Comparison of ENCODE assay signal across 21 cellular contexts in genomic region chr22:19358703-19359553, GRCh38.
A peak's percentile ranks its signal among the peaks of the same experiment; 100 is the strongest.
DNase-seq lines count a peak whose midpoint lies in the region; ATAC-seq and TF ChIP-seq lines count a peak whose summit lies in the region.
"Had no signal": no experiment of that assay in that cellular context is flagged by ENCODE, and none has a peak within 500 bp of the region (broad histone marks: within the 10 kb centered on the region; RNA-seq: fewer than 3 reads in every experiment).

No MANE protein-coding gene starts in this region.

- H3K27me3 ChIP-seq in foreskin keratinocyte, result no peaks in the 10 kb centered on the region
- H3K27me3 ChIP-seq in uterus, result no peaks in the 10 kb centered on the region
- H3K27me3 ChIP-seq: BE2C, Peyer's patch, SJCRH30 had no signal

- H3K4me1 ChIP-seq in foreskin keratinocyte, result no peaks in the 10 kb centered on the region
- H3K4me1 ChIP-seq in uterus, result no peaks in the 10 kb centered on the region
- H3K4me1 ChIP-seq: BE2C, SJCRH30 had no signal

- H3K27ac Mint-ChIP-seq in stimulated activated effector memory CD8-positive, alpha-beta T cell treated with anti-CD3 and anti-CD28 coated beads, Interleukin-12 subunit alpha, Interleukin-12 subunit beta, amount 100 ng/mL, for 72 hours, result peak overlapping the region; percentile 64
- H3K27ac Mint-ChIP-seq: CD4-positive, alpha-beta T cell had no signal

- CTCF ChIA-PET in HEK293T (lab: Yijun Ruan, JAX), result no interaction called here

- TF ChIP-seq CTCF in foreskin keratinocyte (conservative IDR thresholded peaks at IDR 0.05) (no peak), uterus (IDR thresholded peaks at IDR 0.05) (no peak)

- no peaks in the 10 kb centered on the region for H3K9me3 Mint-ChIP-seq in stimulated activated effector memory CD8-positive, alpha-beta T cell treated with anti-CD3 and anti-CD28 coated beads, Interleukin-12 subunit alpha, Interleukin-12 subunit beta, amount 100 ng/mL, for 72 hours
- H3K9me3 Mint-ChIP-seq: CD4-positive, alpha-beta T cell had no signal

- H3K36me3 Mint-ChIP-seq in stimulated activated effector memory CD8-positive, alpha-beta T cell treated with anti-CD3 and anti-CD28 coated beads, Interleukin-12 subunit alpha, Interleukin-12 subunit beta, amount 100 ng/mL, for 72 hours, result peaks cover 85% of the 10 kb centered on the region

- ATAC-seq in left lobe of liver (no peak), HG03469 (IDR thresholded peaks at IDR 0.05; ENCODE audit: unreplicated experiment) (no peak), foreskin keratinocyte (no peak)
- ATAC-seq in stimulated activated effector memory CD8-positive, alpha-beta T cell treated with anti-CD3 and anti-CD28 coated beads, Interleukin-12 subunit alpha, Interleukin-12 subunit beta, amount 100 ng/mL, for 72 hours, result no peak

- peak; percentile 5 for DNase-seq in AG20443 (ENCODE audit: low spot score)
- DNase-seq in HEK293T (ENCODE audit: extremely low spot score), result peak; percentile 5
- peak; percentile 37 for DNase-seq in left lobe of liver (ENCODE audit: low spot score)
- no peak for DNase-seq in stimulated activated effector memory CD8-positive, alpha-beta T cell treated with anti-CD3 and anti-CD28 coated beads, Interleukin-12 subunit alpha, Interleukin-12 subunit beta, amount 100 ng/mL, for 72 hours (ENCODE audit: low spot score in 2 of 2)
- DNase-seq in foreskin keratinocyte, result no peak
- no peak for DNase-seq in uterus
- DNase-seq: BE2C; CD4-positive, alpha-beta T cell; COR-L47; DMS 273 treated with DMSO at 0.1 percent for 48 hours; DMS79 treated with DMSO at 0.1 percent for 48 hours; Kasumi-1; NCI-H1694 treated with DMSO at 0.1 percent for 48 hours; NCI-H2081 treated with DMSO at 0.1 percent for 48 hours; NCI-H2171 treated with DMSO at 0.1 percent for 48 hours; NCI-H524 treated with DMSO at 0.1 percent for 48 hours; NCI-H82; SJCRH30 had no signal

- H3K4me1 Mint-ChIP-seq in stimulated activated effector memory CD8-positive, alpha-beta T cell treated with anti-CD3 and anti-CD28 coated beads, Interleukin-12 subunit alpha, Interleukin-12 subunit beta, amount 100 ng/mL, for 72 hours, result no peaks in the 10 kb centered on the region

- no peak for TF ChIP-seq POLR2A in uterus (IDR thresholded peaks at IDR 0.05)

- intact Hi-C loops in uterus (cut with DNase I; ENCODE audit: low total_unique reads), result no loop called here

- no peaks in the 10 kb centered on the region for H3K9me3 ChIP-seq in uterus
- H3K9me3 ChIP-seq: BE2C, Peyer's patch, SJCRH30 had no signal

- H3K36me3 ChIP-seq in uterus, result no peaks in the 10 kb centered on the region

- POLR2A ChIA-PET in HEK293T (lab: Yijun Ruan, JAX), result no interaction called here

- H3K27ac ChIP-seq in foreskin keratinocyte, result no peak overlapping the region
- H3K27ac ChIP-seq in uterus, result no peak overlapping the region
- H3K27ac ChIP-seq: SJCRH30 had no signal

- H3K4me3 Mint-ChIP-seq in stimulated activated effector memory CD8-positive, alpha-beta T cell treated with anti-CD3 and anti-CD28 coated beads, Interleukin-12 subunit alpha, Interleukin-12 subunit beta, amount 100 ng/mL, for 72 hours, result no peak overlapping the region
- H3K4me3 Mint-ChIP-seq: CD4-positive, alpha-beta T cell had no signal

- H3K4me3 ChIP-seq in uterus, result no peak overlapping the region
- H3K4me3 ChIP-seq: GM12878, Peyer's patch, SJCRH30 had no signal

TF ChIP-seq in HEK293T, 16 proteins besides CTCF, POLR2A, EP300 and RAD21:
- no peak for TF ChIP-seq HDGF (IDR thresholded peaks at IDR 0.05; ENCODE audit: borderline replicate concordance)
- no peak for TF ChIP-seq SP1 (IDR thresholded peaks at IDR 0.05)

Comparison
In these comparisons a context has a peak if more than half of its experiments do, and no peak if none do; other contexts are left out.
1. DNase-seq: peak in AG20443 (single experiment), HEK293T (single experiment) and left lobe of liver (single experiment); none in stimulated activated effector memory CD8-positive, alpha-beta T cell treated with anti-CD3 and anti-CD28 coated beads, Interleukin-12 subunit alpha, Interleukin-12 subunit beta, amount 100 ng/mL, for 72 hours (0 of 2), foreskin keratinocyte (0 of 2) and uterus (0 of 2).